In genomic region chr15:51318382-51319150, GRCh38 we compare ENCODE assay signal across 16 cellular contexts. TPM values are rescaled to one million over a fixed set of nuclear protein-coding genes. Genes with fewer than 3 reads are reported as not detected.
DNase-seq lines count a peak whose midpoint lies in the region; ATAC-seq, FAIRE-seq and TF ChIP-seq lines count a peak whose summit lies in the region.
"Had no signal": no experiment of that assay in that cellular context is flagged by ENCODE, and none has a peak within 500 bp of the region (broad histone marks: within the 10 kb centered on the region; RNA-seq: fewer than 3 reads in every experiment).

No MANE protein-coding gene starts in this region.

- no peaks in the 10 kb centered on the region for H3K79me2 ChIP-seq in H1 (ENCODE audit: control insufficient read depth in 1 of 2, insufficient read depth in 2 of 2, low read length in 2 of 2)

- intact Hi-C loops in lower lobe of right lung (cut with DNase I) = no loop called here

- H3K36me3 Mint-ChIP-seq in activated naive CD8-positive, alpha-beta T cell treated with anti-CD3 and anti-CD28 coated beads for 36 hours = no peaks in the 10 kb centered on the region
- H3K36me3 Mint-ChIP-seq in activated T-cell treated with anti-CD3 and anti-CD28 coated beads, Interleukin-2, amount 50 U/mL, for 72 hours (ENCODE audit: insufficient read depth in 2 of 2) = no peaks in the 10 kb centered on the region
- H3K36me3 Mint-ChIP-seq: CD8-positive, alpha-beta memory T cell had no signal

- TF ChIP-seq POLR2A in H1 (IDR thresholded peaks at IDR 0.05; ENCODE audit: control extremely low read depth in 1 of 2, low read depth in 2 of 2, low read length in 2 of 2) = no peak

- H3K14ac ChIP-seq in H1 (ENCODE audit: insufficient read length) = no peak overlapping the region

- no peak overlapping the region for H4K91ac ChIP-seq in H1 (replicated peaks; ENCODE audit: insufficient read length, low read length)

- H3K23ac ChIP-seq in H1 (ENCODE audit: insufficient read length) = no peak overlapping the region

- H3K18ac ChIP-seq in H1 (ENCODE audit: extremely low read depth, low read length) = no peak overlapping the region

- H3K27ac ChIP-seq in H1 (ENCODE audit: low read depth, low read length) (no peak overlapping the region), lower lobe of right lung (peak overlapping the region; percentile 36)

- no peak overlapping the region for H3K9ac ChIP-seq in H1 (replicated peaks in 1 of 4; ENCODE audit: extremely low read depth in 1 of 4, low read depth in 3 of 4, low read length in 3 of 4)

- H3K27me3 ChIP-seq in H1 (replicated peaks in 1 of 4; ENCODE audit: control insufficient read depth in 3 of 4, extremely low read depth in 1 of 4, insufficient read depth in 3 of 4, low read length in 3 of 4) (no peaks in the 10 kb centered on the region), lower lobe of right lung (ENCODE audit: low read depth) (no peaks in the 10 kb centered on the region)
- H3K27me3 ChIP-seq: dorsolateral prefrontal cortex, esophagus muscularis mucosa had no signal

- H4K5ac ChIP-seq in H1 (ENCODE audit: insufficient read length, low read depth, low read length) = no peak overlapping the region

- ATAC-seq in lower lobe of right lung = peak; percentile 27 to 40
- ATAC-seq in activated T-cell treated with anti-CD3 and anti-CD28 coated beads, Interleukin-2, amount 50 U/mL, for 72 hours (replicated peaks in 1 of 2) = no peak

- no peak overlapping the region for H3K27ac Mint-ChIP-seq in activated naive CD8-positive, alpha-beta T cell treated with anti-CD3 and anti-CD28 coated beads for 36 hours
- H3K27ac Mint-ChIP-seq in activated T-cell treated with anti-CD3 and anti-CD28 coated beads, Interleukin-2, amount 50 U/mL, for 72 hours = no peak overlapping the region
- H3K27ac Mint-ChIP-seq: CD8-positive, alpha-beta memory T cell; T-helper 1 cell treated with Interleukin-12 subunit alpha and Interleukin-12 subunit beta and Interleukin-4 antibody, amounts not matched to agents 30 μg/mL and 1 μg/mL, for 36 hours had no signal

- H2BK20ac ChIP-seq in H1 (ENCODE audit: low read length) = no peak overlapping the region

- no peak overlapping the region for H2AFZ ChIP-seq in H1 (ENCODE audit: low read length)

- no peak for TF ChIP-seq EP300 in H1 (IDR thresholded peaks at IDR 0.05; ENCODE audit: borderline replicate concordance in 1 of 2, low read depth in 2 of 2, low read length in 2 of 2)

- no peak for TF ChIP-seq RAD21 in H1 (IDR thresholded peaks at IDR 0.05 in 1 of 2, conservative IDR thresholded peaks at IDR 0.05 in 1 of 2; ENCODE audit: low read depth in 2 of 2, low read length in 2 of 2)

- H3K36me3 ChIP-seq in H1 (ENCODE audit: control insufficient read depth in 2 of 4, insufficient read depth in 4 of 4, low read length in 3 of 4) = no peaks in the 10 kb centered on the region; a peak in 1 of 8 replicates
- H3K36me3 ChIP-seq in lower lobe of right lung = no peaks in the 10 kb centered on the region
- H3K36me3 ChIP-seq: esophagus muscularis mucosa had no signal

- WGBS in H1 (ENCODE audit: extremely low coverage in 1 of 2, insufficient coverage in 1 of 2, insufficient read length in 1 of 2, insufficient replicate concordance in 2 of 2, low coverage in 1 of 2, low lambda C conversion rate in 2 of 2, missing lambda C conversion rate in 1 of 2), 2 experiments = 91% methylated on average over 7 of the region's 7 CpGs; no CpG with 5 or more reads in 1 of the 2 experiments

- H3K79me1 ChIP-seq in H1 (ENCODE audit: low read depth, low read length) = no peaks in the 10 kb centered on the region

- H2BK15ac ChIP-seq in H1 (ENCODE audit: low read length) = no peak overlapping the region

- H3K4me3 Mint-ChIP-seq in activated naive CD8-positive, alpha-beta T cell treated with anti-CD3 and anti-CD28 coated beads for 36 hours = no peak overlapping the region
- no peak overlapping the region for H3K4me3 Mint-ChIP-seq in activated T-cell treated with anti-CD3 and anti-CD28 coated beads, Interleukin-2, amount 50 U/mL, for 72 hours
- H3K4me3 Mint-ChIP-seq: CD8-positive, alpha-beta memory T cell; T-helper 1 cell treated with Interleukin-12 subunit alpha and Interleukin-12 subunit beta and Interleukin-4 antibody, amounts not matched to agents 30 μg/mL and 1 μg/mL, for 36 hours had no signal

- peaks cover 19% of the 10 kb centered on the region for H3K27me3 Mint-ChIP-seq in activated naive CD8-positive, alpha-beta T cell treated with anti-CD3 and anti-CD28 coated beads for 36 hours
- H3K27me3 Mint-ChIP-seq in activated T-cell treated with anti-CD3 and anti-CD28 coated beads, Interleukin-2, amount 50 U/mL, for 72 hours (ENCODE audit: low read depth) = no peaks in the 10 kb centered on the region

- POLR2A ChIA-PET in H1 (lab: Charles Lee; ENCODE audit: partially characterized antibody) = interaction anchor here (0.7 kb wide), 1 partner anchor 45 kb away, joined by 3 read pairs; no protein-coding TSS in a partner anchor

- no peaks in the 10 kb centered on the region for H3K4me1 Mint-ChIP-seq in activated naive CD8-positive, alpha-beta T cell treated with anti-CD3 and anti-CD28 coated beads for 36 hours
- no peaks in the 10 kb centered on the region for H3K4me1 Mint-ChIP-seq in activated T-cell treated with anti-CD3 and anti-CD28 coated beads, Interleukin-2, amount 50 U/mL, for 72 hours (ENCODE audit: low read depth)
- H3K4me1 Mint-ChIP-seq: CD8-positive, alpha-beta memory T cell had no signal

- H2BK12ac ChIP-seq in H1 (ENCODE audit: low read depth, low read length) = no peak overlapping the region

- H3K4me1 ChIP-seq in H1 (replicated peaks in 1 of 4; ENCODE audit: control insufficient read depth in 3 of 4, insufficient read depth in 4 of 4, low read length in 3 of 4) (no peaks in the 10 kb centered on the region), lower lobe of right lung (peaks cover 19% of the 10 kb centered on the region)

- no peak for FAIRE-seq in H1 (lab: Jason Lieb, UNC)

- no peak overlapping the region for H3K4me2 ChIP-seq in H1 (ENCODE audit: insufficient read depth in 1 of 2, low read depth in 2 of 2, low read length in 2 of 2)

- H3K4me3 ChIP-seq in H1 (ENCODE audit: extremely low read depth in 1 of 4, insufficient read depth in 2 of 4, low read depth in 3 of 4, low read length in 4 of 4) (no peak overlapping the region), lower lobe of right lung (no peak overlapping the region)
- H3K4me3 ChIP-seq: dorsolateral prefrontal cortex, esophagus muscularis mucosa had no signal

- TF ChIP-seq CTCF in H1 (IDR thresholded peaks at IDR 0.05; ENCODE audit: control extremely low read depth in 1 of 3, insufficient read depth in 1 of 3, low read depth in 1 of 3, low read length in 3 of 3) (no peak), lower lobe of right lung (IDR thresholded peaks at IDR 0.05) (no peak)

- DNase-seq in AG08395 (ENCODE audit: low spot score) = peak; percentile 66
- DNase-seq in LHCN-M2 (ENCODE audit: low read depth) = peak; percentile 48
- DNase-seq in H1 (ENCODE audit: low read depth in 1 of 2, low spot score in 2 of 2) = no peak
- no peak for DNase-seq in lower lobe of right lung
- no peak for DNase-seq in cerebellar nuclear complex (lab: John Stamatoyannopoulos, UW)
- no peak for DNase-seq in activated naive CD8-positive, alpha-beta T cell treated with anti-CD3 and anti-CD28 coated beads for 36 hours
- no peak for DNase-seq in OCI-M1 (lab: John Stamatoyannopoulos, UW)
- no peak for DNase-seq in activated T-cell treated with anti-CD3 and anti-CD28 coated beads, Interleukin-2, amount 50 U/mL, for 72 hours
- DNase-seq: activated CD4-positive, CD25-positive, alpha-beta regulatory T cell; activated effector memory CD4-positive, alpha-beta T cell treated with Interleukin-2 at 50 U/mL for 16 hours; CD8-positive, alpha-beta memory T cell; dorsolateral prefrontal cortex; NCI-H446 had no signal

- no peak overlapping the region for H2AK5ac ChIP-seq in H1 (ENCODE audit: low read depth, low read length)

- no peak overlapping the region for H3K56ac ChIP-seq in H1 (replicated peaks; ENCODE audit: insufficient read length, low read depth, low read length)

- H3K9me3 ChIP-seq in H1 (ENCODE audit: insufficient read depth in 2 of 2, low read depth in 1 of 2, low read length in 1 of 2) (no peaks in the 10 kb centered on the region), lower lobe of right lung (no peaks in the 10 kb centered on the region)
- H3K9me3 ChIP-seq: esophagus muscularis mucosa had no signal

- no peak overlapping the region for H3K4ac ChIP-seq in H1 (replicated peaks; ENCODE audit: insufficient read length, low read depth, low read length)

- no peaks in the 10 kb centered on the region for H3K9me3 Mint-ChIP-seq in activated naive CD8-positive, alpha-beta T cell treated with anti-CD3 and anti-CD28 coated beads for 36 hours
- H3K9me3 Mint-ChIP-seq in activated T-cell treated with anti-CD3 and anti-CD28 coated beads, Interleukin-2, amount 50 U/mL, for 72 hours = no peaks in the 10 kb centered on the region
- H3K9me3 Mint-ChIP-seq: T-helper 1 cell treated with Interleukin-12 subunit alpha and Interleukin-12 subunit beta and Interleukin-4 antibody, amounts not matched to agents 30 μg/mL and 1 μg/mL, for 36 hours had no signal

- no peak overlapping the region for H2BK120ac ChIP-seq in H1 (replicated peaks; ENCODE audit: low read depth, low read length)

- no peaks in the 10 kb centered on the region for H3K23me2 ChIP-seq in H1 (ENCODE audit: low read depth, low read length)

- CTCF ChIA-PET in H1 (lab: Charles Lee; ENCODE audit: partially characterized antibody) = interaction anchor here (0.6 to 1.7 kb wide), 7 partner anchors 16 to 962 kb away, joined by 3 to 5 read pairs (median 3); no protein-coding TSS in a partner anchor

- no peak overlapping the region for H4K8ac ChIP-seq in H1 (ENCODE audit: extremely low read depth, insufficient read depth, low read length)

- no peak overlapping the region for H2BK5ac ChIP-seq in H1 (ENCODE audit: low read depth, low read length)

- no peaks in the 10 kb centered on the region for H4K20me1 ChIP-seq in H1 (replicated peaks in 1 of 2; ENCODE audit: control insufficient read depth in 1 of 2, insufficient read depth in 2 of 2, low read length in 2 of 2)

RNA-seq across cellular contexts. Expression of gene CYP19A1, which starts 19.8 kb away (rescaled TPM):
- total RNA-seq in LHCN-M2 (2014; rRNA removed) (2.6 TPM in 2 replicates), lower lobe of right lung (0.95 TPM)
- polyA plus RNA-seq in LHCN-M2 (2012) = 0.41 TPM
- not detected in 2 replicates for total RNA-seq in H1 (2021; fragmentation: NEBNext Ultra II Directional; extraction: Animal tissue kit (Norgen Biotek cat#: 25700))
- polyA plus RNA-seq in H1 (2011; rRNA removed) = not detected in 2 replicates
- not detected for polyA plus RNA-seq in H1 (2011; cell fraction: cytosol; rRNA removed)
- not detected for polyA plus RNA-seq in H1 (2011; cell fraction: nucleus; rRNA removed)
- polyA plus RNA-seq in H1 (2012, experiment 1 of 2) = 0.25 to 0.29 TPM in 2 of 4 replicates, not detected in the others
- not detected for polyA plus RNA-seq in H1 (2012, experiment 2 of 2)
- polyA plus RNA-seq in H1 (2013, experiment 1 of 2) = 0.04 TPM
- 0.07 TPM for polyA plus RNA-seq in H1 (2013, experiment 2 of 2)
- not detected in 2 replicates for polyA minus RNA-seq in H1 (2011; rRNA and poly(A)+ RNA removed)
- not detected for polyA minus RNA-seq in H1 (2011; cell fraction: cytosol; rRNA and poly(A)+ RNA removed)
- not detected for polyA minus RNA-seq in H1 (2011; cell fraction: nucleus; rRNA and poly(A)+ RNA removed)
- total RNA-seq in activated naive CD8-positive, alpha-beta T cell treated with anti-CD3 and anti-CD28 coated beads for 36 hours = not detected
- not detected for total RNA-seq in activated T-cell treated with anti-CD3 and anti-CD28 coated beads, Interleukin-2, amount 50 U/mL, for 72 hours
- total RNA-seq: CD8-positive, alpha-beta memory T cell had no signal
- polyA plus RNA-seq: AG04450; CD8-positive, alpha-beta memory T cell had no signal

RNA-seq across cellular contexts. Expression of gene GLDN, which starts 22.9 kb away (rescaled TPM):
- total RNA-seq in LHCN-M2 (2014; rRNA removed) (not detected in 2 replicates), lower lobe of right lung (34.5 TPM)
- not detected for polyA plus RNA-seq in LHCN-M2 (2012)
- total RNA-seq in H1 (2021; fragmentation: NEBNext Ultra II Directional; extraction: Animal tissue kit (Norgen Biotek cat#: 25700)) = 0.44 and 0.50 TPM in 2 replicates
- polyA plus RNA-seq in H1 (2011; rRNA removed) = 0.16 and 0.24 TPM in 2 replicates
- 0.30 TPM for polyA plus RNA-seq in H1 (2011; cell fraction: cytosol; rRNA removed)
- 1.1 TPM for polyA plus RNA-seq in H1 (2011; cell fraction: nucleus; rRNA removed)
- polyA plus RNA-seq in H1 (2012, experiment 1 of 2) = 0.28 to 0.34 TPM (median 0.32 TPM) in 4 replicates
- polyA plus RNA-seq in H1 (2012, experiment 2 of 2) = 0.04 TPM
- 0.57 TPM for polyA plus RNA-seq in H1 (2013, experiment 1 of 2)
- 0.35 TPM for polyA plus RNA-seq in H1 (2013, experiment 2 of 2)
- polyA minus RNA-seq in H1 (2011; rRNA and poly(A)+ RNA removed) = 0.95 and 1.1 TPM in 2 replicates
- polyA minus RNA-seq in H1 (2011; cell fraction: cytosol; rRNA and poly(A)+ RNA removed) = not detected
- polyA minus RNA-seq in H1 (2011; cell fraction: nucleus; rRNA and poly(A)+ RNA removed) = 2.9 TPM
- not detected for total RNA-seq in activated naive CD8-positive, alpha-beta T cell treated with anti-CD3 and anti-CD28 coated beads for 36 hours
- total RNA-seq in activated T-cell treated with anti-CD3 and anti-CD28 coated beads, Interleukin-2, amount 50 U/mL, for 72 hours = not detected
- total RNA-seq: CD8-positive, alpha-beta memory T cell had no signal
- polyA plus RNA-seq: CD8-positive, alpha-beta memory T cell had no signal

Comparison
In these comparisons a context has a peak if more than half of its experiments do, and no peak if none do; other contexts are left out.
1. DNase-seq: peak in AG08395 (single experiment) and LHCN-M2 (single experiment); none in H1 (0 of 2), lower lobe of right lung (single experiment), cerebellar nuclear complex (0 of 2), activated naive CD8-positive, alpha-beta T cell treated with anti-CD3 and anti-CD28 coated beads for 36 hours (single experiment), OCI-M1 (single experiment) and activated T-cell treated with anti-CD3 and anti-CD28 coated beads, Interleukin-2, amount 50 U/mL, for 72 hours (0 of 2).
2. ATAC-seq: peak in lower lobe of right lung (2 of 2); none in activated T-cell treated with anti-CD3 and anti-CD28 coated beads, Interleukin-2, amount 50 U/mL, for 72 hours (0 of 2).
3. RNA of gene GLDN, which starts 22.9 kb away (total RNA-seq): 34.5 TPM in lower lobe of right lung (single experiment); 0.44 to 0.50 TPM in H1, not detected in activated T-cell treated with anti-CD3 and anti-CD28 coated beads, Interleukin-2, amount 50 U/mL, for 72 hours, not detected in LHCN-M2 and not detected in activated naive CD8-positive, alpha-beta T cell treated with anti-CD3 and anti-CD28 coated beads for 36 hours; every median in the first group is over 10 times any median in the second.